8 cellular contexts compared by ENCODE assay signal in genomic region chr11:85827768-85828639, GRCh38. TPM values are rescaled to one million over a fixed set of nuclear protein-coding genes. Genes with fewer than 3 reads are reported as not detected.
DNase-seq lines count a peak whose midpoint lies in the region; ATAC-seq and TF ChIP-seq lines count a peak whose summit lies in the region.

No MANE protein-coding gene starts in this region.

- no peaks in the 10 kb centered on the region for H3K27me3 ChIP-seq in CD4-positive, CD25-positive, alpha-beta regulatory T cell (ENCODE audit: control insufficient read depth, insufficient read depth, low read length)
- no peaks in the 10 kb centered on the region for H3K27me3 ChIP-seq in breast epithelium
- no peaks in the 10 kb centered on the region for H3K27me3 ChIP-seq in naive thymus-derived CD4-positive, alpha-beta T cell (ENCODE audit: control insufficient read depth in 2 of 2, insufficient read depth in 2 of 2, low read length in 2 of 2)
- H3K27me3 ChIP-seq in MG63 = no peaks in the 10 kb centered on the region

- no peak for TF ChIP-seq POLR2A in breast epithelium (IDR thresholded peaks at IDR 0.05)

- no peak for TF ChIP-seq CTCF in breast epithelium (IDR thresholded peaks at IDR 0.05)

- H3K27ac ChIP-seq in CD4-positive, CD25-positive, alpha-beta regulatory T cell (ENCODE audit: insufficient read depth, low read length, poor library complexity, severe bottlenecking) = peak overlapping the region; percentile 55
- peak overlapping the region; percentile 79 to 87 for H3K27ac ChIP-seq in breast epithelium
- no peak overlapping the region for H3K27ac ChIP-seq in naive thymus-derived CD4-positive, alpha-beta T cell (ENCODE audit: low read depth, low read length)

- POLR2A ChIA-PET in naive thymus-derived CD4-positive, alpha-beta T cell (lab: Charles Lee) = interaction anchor here (0.5 to 1.2 kb wide), 6 partner anchors 11 to 238 kb away, joined by 3 to 6 read pairs (median 3); partner anchors contain the start of genes CCDC83 and CREBZF

- intact Hi-C loops in breast epithelium (cut with DNase I; ENCODE audit: low total_unique reads) = no loop called here
- intact Hi-C loops in naive thymus-derived CD4-positive, alpha-beta T cell (cut with micrococcal nuclease) = loop anchor here in 1 of 2 donors (1.0 to 10.0 kb wide), 6 partner anchors 26 to 977 kb away; partner anchors contain the start of gene PRSS23

- H3K4me1 ChIP-seq in CD4-positive, CD25-positive, alpha-beta regulatory T cell (ENCODE audit: control insufficient read depth, insufficient read depth, low read length, poor library complexity, severe bottlenecking) = peaks cover 35% of the 10 kb centered on the region
- no peaks in the 10 kb centered on the region for H3K4me1 ChIP-seq in breast epithelium
- H3K4me1 ChIP-seq in naive thymus-derived CD4-positive, alpha-beta T cell (ENCODE audit: control insufficient read depth in 2 of 2, insufficient read depth in 2 of 2, low read length in 2 of 2) = peaks cover 41 to 42% of the 10 kb centered on the region in 2 donors

- H3K27me3 Mint-ChIP-seq in CD4-positive, CD25-positive, alpha-beta regulatory T cell = no peaks in the 10 kb centered on the region
- H3K27me3 Mint-ChIP-seq in naive thymus-derived CD4-positive, alpha-beta T cell = no peaks in the 10 kb centered on the region

- no peaks in the 10 kb centered on the region for H3K36me3 ChIP-seq in CD4-positive, CD25-positive, alpha-beta regulatory T cell (ENCODE audit: control insufficient read depth, insufficient read depth, low read length)
- H3K36me3 ChIP-seq in breast epithelium (no peaks in the 10 kb centered on the region), MG63 (no peaks in the 10 kb centered on the region)
- H3K36me3 ChIP-seq in naive thymus-derived CD4-positive, alpha-beta T cell (ENCODE audit: control insufficient read depth in 2 of 3, insufficient read depth in 3 of 3, low read length in 3 of 3) = no peaks in the 10 kb centered on the region

- peak overlapping the region; percentile 68 to 90 (median 72) for H3K27ac Mint-ChIP-seq in CD4-positive, CD25-positive, alpha-beta regulatory T cell
- H3K27ac Mint-ChIP-seq in naive thymus-derived CD4-positive, alpha-beta T cell = peak overlapping the region; percentile 56 to 100 (median 90)

- CTCF ChIA-PET in naive thymus-derived CD4-positive, alpha-beta T cell (lab: Charles Lee) = interaction anchor here (0.8 to 1.6 kb wide), 2 partner anchors 26 to 133 kb away, joined by 3 to 4 read pairs; no protein-coding TSS in a partner anchor

- no peaks in the 10 kb centered on the region for H3K9me3 Mint-ChIP-seq in CD4-positive, CD25-positive, alpha-beta regulatory T cell
- H3K9me3 Mint-ChIP-seq in naive thymus-derived CD4-positive, alpha-beta T cell = peaks cover 0 to 5% (median 0%) of the 10 kb centered on the region in 11 donors

- peak; percentile 11 to 26 for ATAC-seq in CD4-positive, CD25-positive, alpha-beta regulatory T cell (ENCODE audit: low read depth in 2 of 2)
- peak; percentile 54 for ATAC-seq in naive thymus-derived CD4-positive, alpha-beta T cell
- ATAC-seq in GM19463 (IDR thresholded peaks at IDR 0.05; ENCODE audit: unreplicated experiment) = no peak

- H3K9me3 ChIP-seq in CD4-positive, CD25-positive, alpha-beta regulatory T cell (ENCODE audit: control insufficient read depth in 2 of 2, low read length in 2 of 2) = no peaks in the 10 kb centered on the region
- no peaks in the 10 kb centered on the region for H3K9me3 ChIP-seq in breast epithelium
- no peaks in the 10 kb centered on the region for H3K9me3 ChIP-seq in naive thymus-derived CD4-positive, alpha-beta T cell (ENCODE audit: control insufficient read depth in 2 of 3, low read length in 3 of 3)
- no peaks in the 10 kb centered on the region for H3K9me3 ChIP-seq in MG63

- peak overlapping the region in 3 of 4 donors; percentile 39 to 86 (median 47) for H3K4me3 Mint-ChIP-seq in CD4-positive, CD25-positive, alpha-beta regulatory T cell
- H3K4me3 Mint-ChIP-seq in naive thymus-derived CD4-positive, alpha-beta T cell = peak overlapping the region in 7 of 10 donors; percentile 5 to 78 (median 25)

- H3K4me3 ChIP-seq in CD4-positive, CD25-positive, alpha-beta regulatory T cell (ENCODE audit: low read depth, low read length) = no peak overlapping the region
- H3K4me3 ChIP-seq in breast epithelium = no peak overlapping the region
- H3K4me3 ChIP-seq in naive thymus-derived CD4-positive, alpha-beta T cell (ENCODE audit: low read length) = no peak overlapping the region
- no peak overlapping the region for H3K4me3 ChIP-seq in MG63

- DNase-seq in CD4-positive, CD25-positive, alpha-beta regulatory T cell = peak in 2 of 3 donors; percentile 59 to 64
- DNase-seq in M059J (ENCODE audit: low read depth) (peak; percentile 97), breast epithelium (ENCODE audit: low spot score in 2 of 2) (no peak), amygdala (lab: John Stamatoyannopoulos, UW) (no peak), NCI-H524 treated with DMSO at 0.1 percent for 48 hours (lab: John Stamatoyannopoulos, UW) (no peak), MG63 (no peak)
- DNase-seq in naive thymus-derived CD4-positive, alpha-beta T cell = peak in 7 of 9 donors; percentile 42 to 77 (median 68)

- H3K36me3 Mint-ChIP-seq in CD4-positive, CD25-positive, alpha-beta regulatory T cell = no peaks in the 10 kb centered on the region
- H3K36me3 Mint-ChIP-seq in naive thymus-derived CD4-positive, alpha-beta T cell = peaks cover 0 to 16% (median 0%) of the 10 kb centered on the region in 5 donors

- peaks cover 13 to 48% (median 33%) of the 10 kb centered on the region in 4 donors for H3K4me1 Mint-ChIP-seq in CD4-positive, CD25-positive, alpha-beta regulatory T cell
- H3K4me1 Mint-ChIP-seq in naive thymus-derived CD4-positive, alpha-beta T cell = peaks cover 24 to 59% (median 51%) of the 10 kb centered on the region in 7 donors

RNA-seq across cellular contexts. Expression of gene SYTL2, which starts 17.1 kb away (rescaled TPM):
- 40.0 TPM for total RNA-seq in CD4-positive, CD25-positive, alpha-beta regulatory T cell
- polyA plus RNA-seq in CD4-positive, CD25-positive, alpha-beta regulatory T cell = 1 to 10 TPM; 4.5 to 6.8 (median 5.1) TPM
- total RNA-seq in M059J (2014; rRNA removed; shearing (Covaris generic)) = 46.8 and 80.3 TPM in 2 replicates
- total RNA-seq in breast epithelium = 100 to 1,000 TPM in 2 of 3 donors, 10 to 100 TPM in 1; 10.1 to 189 (median 120) TPM
- 10 to 100 TPM; 24.8 to 62.9 (median 27.5) TPM for total RNA-seq in naive thymus-derived CD4-positive, alpha-beta T cell
- polyA plus RNA-seq in naive thymus-derived CD4-positive, alpha-beta T cell = 10 to 100 TPM; 12.0 to 33.3 TPM
- 17.3 and 37.4 TPM in 2 replicates for total RNA-seq in MG63 (2014; rRNA removed; shearing (Covaris generic); ENCODE audit: low replicate concordance)

RNA-seq across cellular contexts. Expression of gene CCDC83, which starts 27.2 kb away (rescaled TPM):
- not detected for total RNA-seq in CD4-positive, CD25-positive, alpha-beta regulatory T cell
- polyA plus RNA-seq in CD4-positive, CD25-positive, alpha-beta regulatory T cell = not detected
- 0.05 TPM in 1 of 2 replicates, not detected in the other for total RNA-seq in M059J (2014; rRNA removed; shearing (Covaris generic))
- total RNA-seq in breast epithelium = under 1 TPM in 1 of 3 donors, not detected in 2; 0.33 TPM
- not detected for total RNA-seq in naive thymus-derived CD4-positive, alpha-beta T cell
- not detected for polyA plus RNA-seq in naive thymus-derived CD4-positive, alpha-beta T cell
- total RNA-seq in MG63 (2014; rRNA removed; shearing (Covaris generic); ENCODE audit: low replicate concordance) = not detected in 2 replicates

Comparison
In these comparisons a context has a peak if more than half of its experiments do, and no peak if none do; other contexts are left out.
1. DNase-seq: peak in CD4-positive, CD25-positive, alpha-beta regulatory T cell (2 of 3), M059J (single experiment) and naive thymus-derived CD4-positive, alpha-beta T cell (7 of 9); none in breast epithelium (0 of 2), amygdala (0 of 56), NCI-H524 treated with DMSO at 0.1 percent for 48 hours (single experiment) and MG63 (single experiment).